ENCODE assay signal across 8 cellular contexts in genomic region chr11:2532704-2533641, GRCh38.
DNase-seq lines count a peak whose midpoint lies in the region; ATAC-seq and TF ChIP-seq lines count a peak whose summit lies in the region.

No MANE protein-coding gene starts in this region.

- ATAC-seq in activated naive CD4-positive, alpha-beta T cell treated with anti-CD3 and anti-CD28 coated beads, Interleukin-2, amount 50 U/mL, for 72 hours: peak; percentile 86 to 93
- peak; percentile 85 for ATAC-seq in Right ventricle myocardium inferior
- ATAC-seq in thoracic aorta (ENCODE audit: insufficient number of reproducible peaks, low FRiP score, low read depth): peak; percentile 70

- peak; percentile 42 for TF ChIP-seq POLR2A in ovary (IDR thresholded peaks at IDR 0.05)

- peak overlapping the region in 1 of 2 donors; percentile 29 for H3K27ac Mint-ChIP-seq in activated naive CD4-positive, alpha-beta T cell treated with anti-CD3 and anti-CD28 coated beads, Interleukin-2, amount 50 U/mL, for 72 hours

- no peaks in the 10 kb centered on the region for H3K36me3 Mint-ChIP-seq in activated naive CD4-positive, alpha-beta T cell treated with anti-CD3 and anti-CD28 coated beads, Interleukin-2, amount 50 U/mL, for 72 hours

- peaks cover 10% of the 10 kb centered on the region for H3K4me1 ChIP-seq in HAP-1
- peaks cover 7% of the 10 kb centered on the region for H3K4me1 ChIP-seq in ovary (ENCODE audit: insufficient read depth)
- peaks cover 0 to 12% of the 10 kb centered on the region in 2 donors for H3K4me1 ChIP-seq in thoracic aorta (ENCODE audit: control insufficient read depth in 1 of 2, low read depth in 2 of 2)

- TF ChIP-seq CTCF in ovary (IDR thresholded peaks at IDR 0.05) (peak; percentile 98 to 99 (median 99)), thoracic aorta (IDR thresholded peaks at IDR 0.05) (peak; percentile 98)

- H3K9me3 Mint-ChIP-seq in activated naive CD4-positive, alpha-beta T cell treated with anti-CD3 and anti-CD28 coated beads, Interleukin-2, amount 50 U/mL, for 72 hours: no peaks in the 10 kb centered on the region

- H3K4me3 ChIP-seq in HAP-1 (no peak overlapping the region), ovary (peak overlapping the region; percentile 14), thoracic aorta (peak overlapping the region; percentile 68)

- in situ Hi-C loops in HAP-1 (cut with MboI; ENCODE audit: low sequenced_read_pairs): loop anchor here (5.0 kb wide), 2 partner anchors 106 to 354 kb away; partner anchors contain the start of gene CDKN1C

- no peaks in the 10 kb centered on the region for H3K27me3 ChIP-seq in HAP-1 (ENCODE audit: low read depth)
- no peaks in the 10 kb centered on the region for H3K27me3 ChIP-seq in ovary
- no peaks in the 10 kb centered on the region for H3K27me3 ChIP-seq in thoracic aorta (replicated peaks; ENCODE audit: insufficient read depth)

- H3K9me3 ChIP-seq in HAP-1 (no peaks in the 10 kb centered on the region), ovary (no peaks in the 10 kb centered on the region), thoracic aorta (no peaks in the 10 kb centered on the region)

- H3K27ac ChIP-seq in ovary (peak overlapping the region in 1 of 2 donors; percentile 39), thoracic aorta (no peak overlapping the region)

- no peak for TF ChIP-seq EP300 in ovary (IDR thresholded peaks at IDR 0.05)

- intact Hi-C loops in Right ventricle myocardium inferior (cut with DNase I): loop anchor here (1.0 to 10.0 kb wide), 3 partner anchors 338 to 359 kb away; no protein-coding TSS in a partner anchor
- intact Hi-C loops in ovary (cut with DNase I): loop anchor here in 3 of 4 donors (1.0 to 10.0 kb wide), 6 partner anchors 162 to 562 kb away; partner anchors contain the start of gene KCNQ1OT1 (in 2 of the 3)

- WGBS in ovary, 3 donors: 18 to 20% (median 18%) methylated on average over 47 of the region's 47 CpGs

- peak; percentile 43 for DNase-seq in DMS79 treated with DMSO at 0.1 percent for 48 hours (lab: John Stamatoyannopoulos, UW)
- peak; percentile 85 to 97 for DNase-seq in HAP-1 (ENCODE audit: low spot score in 2 of 2)
- peak; percentile 92 for DNase-seq in NCI-H1105 (lab: John Stamatoyannopoulos, UW)
- peak; percentile 81 for DNase-seq in SKM-1 treated with dmso at 0.1 percent for 144 hours (lab: John Stamatoyannopoulos, UW; ENCODE audit: unreplicated experiment)
- peak; percentile 85 to 97 for DNase-seq in activated naive CD4-positive, alpha-beta T cell treated with anti-CD3 and anti-CD28 coated beads, Interleukin-2, amount 50 U/mL, for 72 hours (ENCODE audit: low spot score in 2 of 2)
- peak; percentile 96 for DNase-seq in Right ventricle myocardium inferior (ENCODE audit: missing footprints)
- DNase-seq in ovary: peak; percentile 92 to 97 (median 96)
- peak; percentile 50 for DNase-seq in thoracic aorta (ENCODE audit: low spot score)

- H3K36me3 ChIP-seq in HAP-1 (replicated peaks) (no peaks in the 10 kb centered on the region), ovary (no peaks in the 10 kb centered on the region), thoracic aorta (no peaks in the 10 kb centered on the region)

Comparison
In these comparisons a context has a peak if more than half of its experiments do, and no peak if none do; other contexts are left out.
1. DNase-seq: peak in every context shown above with its lines; median percentile 96 in Right ventricle myocardium inferior; 96 in ovary; 92 in NCI-H1105; 91 in HAP-1; 91 in activated naive CD4-positive, alpha-beta T cell treated with anti-CD3 and anti-CD28 coated beads, Interleukin-2, amount 50 U/mL, for 72 hours; 81 in SKM-1 treated with dmso at 0.1 percent for 144 hours; 50 in thoracic aorta; 43 in DMS79 treated with DMSO at 0.1 percent for 48 hours.